Comparison of ENCODE assay signal across 1 cellular context in genomic region chr9:132354645-132355355, GRCh38.
TF ChIP-seq lines count a peak whose summit lies in the region.

SETX (minus strand) TSS chr9:132354986; CDS start chr9:132349428, 5,558 bp downstream.

TF ChIP-seq in HepG2, 621 proteins besides CTCF, POLR2A, EP300 and RAD21 (continued from another document and continues in another):
- peak; percentile 77; the same call in 1 of the 2 replicates for TF ChIP-seq UBTF (CRISPR knock-in tag; IDR thresholded peaks at IDR 0.05)
- TF ChIP-seq RFXAP (CRISPR knock-in tag; IDR thresholded peaks at IDR 0.05; ENCODE audit: borderline replicate concordance), result peak; percentile 69
- TF ChIP-seq TEAD2 (CRISPR knock-in tag; IDR thresholded peaks at IDR 0.05), result no peak
- TF ChIP-seq ZNF274 (CRISPR knock-in tag; IDR thresholded peaks at IDR 0.05), result no peak; the same call in 1 of the 2 replicates
- TF ChIP-seq STAT5B (CRISPR knock-in tag; IDR thresholded peaks at IDR 0.05), result no peak
- no peak for TF ChIP-seq ZNF674 (CRISPR knock-in tag; IDR thresholded peaks at IDR 0.05; ENCODE audit: low read depth)
- no peak for TF ChIP-seq BRF2 (CRISPR knock-in tag; IDR thresholded peaks at IDR 0.05)
- peak; percentile 97 for TF ChIP-seq MAZ (IDR thresholded peaks at IDR 0.05; ENCODE audit: borderline replicate concordance, low read depth, low read length)
- TF ChIP-seq MAZ (CRISPR knock-in tag; IDR thresholded peaks at IDR 0.05; ENCODE audit: low read depth), result peak; percentile 85
- TF ChIP-seq ZNF260 (CRISPR knock-in tag; IDR thresholded peaks at IDR 0.05; ENCODE audit: borderline replicate concordance, low read depth), result no peak
- TF ChIP-seq NFE2L1 (CRISPR knock-in tag; IDR thresholded peaks at IDR 0.05; ENCODE audit: borderline replicate concordance), result no peak
- no peak for TF ChIP-seq KLF9 (CRISPR knock-in tag; IDR thresholded peaks at IDR 0.05; ENCODE audit: low read depth)
- TF ChIP-seq HOXD1 (CRISPR knock-in tag; IDR thresholded peaks at IDR 0.05), result peak; percentile 51; the same call in 1 of the 2 replicates
- no peak for TF ChIP-seq ZNF569 (CRISPR knock-in tag; IDR thresholded peaks at IDR 0.05; ENCODE audit: borderline replicate concordance)
- TF ChIP-seq ZFP90 (CRISPR knock-in tag; IDR thresholded peaks at IDR 0.05; ENCODE audit: borderline replicate concordance), result 0 out of 2 replicates have a peak, but pooled peaks have one; percentile 56
- TF ChIP-seq AGO1 (IDR thresholded peaks at IDR 0.05; ENCODE audit: low read depth, low read length, poor library complexity, severe bottlenecking), result peak; percentile 9
- TF ChIP-seq ZNF646 (CRISPR knock-in tag; IDR thresholded peaks at IDR 0.05), result no peak
- peak; percentile 90; the same call in 1 of the 2 replicates for TF ChIP-seq ZMAT3 (CRISPR knock-in tag; conservative IDR thresholded peaks at IDR 0.05)
- TF ChIP-seq TFAP4 (IDR thresholded peaks at IDR 0.05; ENCODE audit: borderline replicate concordance, low read depth), result peak; percentile 76
- no peak for TF ChIP-seq ZNF281 (CRISPR knock-in tag; IDR thresholded peaks at IDR 0.05; ENCODE audit: borderline replicate concordance)
- peak; percentile 47; the same call in 1 of the 2 replicates for TF ChIP-seq NKX3-1 (CRISPR knock-in tag; IDR thresholded peaks at IDR 0.05)
- TF ChIP-seq E2F2 (CRISPR knock-in tag; IDR thresholded peaks at IDR 0.05; ENCODE audit: borderline replicate concordance), result peak; percentile 72; the same call in 1 of the 2 replicates
- no peak for TF ChIP-seq ZNF121 (CRISPR knock-in tag; IDR thresholded peaks at IDR 0.05)
- TF ChIP-seq NR1H2 (CRISPR knock-in tag; IDR thresholded peaks at IDR 0.05; ENCODE audit: borderline replicate concordance, low read depth), result no peak
- TF ChIP-seq ZSCAN31 (CRISPR knock-in tag; IDR thresholded peaks at IDR 0.05; ENCODE audit: low read depth), result 0 out of 2 replicates have a peak, but pooled peaks have one; percentile 55
- TF ChIP-seq ZMYM2 (CRISPR knock-in tag; IDR thresholded peaks at IDR 0.05), result no peak
- no peak for TF ChIP-seq FOSL1 (CRISPR knock-in tag; IDR thresholded peaks at IDR 0.05; ENCODE audit: borderline replicate concordance)
- no peak for TF ChIP-seq AKNA (CRISPR knock-in tag; IDR thresholded peaks at IDR 0.05; ENCODE audit: borderline replicate concordance)
- 0 out of 2 replicates have a peak, but pooled peaks have one; percentile 30 for TF ChIP-seq ZNF691 (CRISPR knock-in tag; IDR thresholded peaks at IDR 0.05; ENCODE audit: borderline replicate concordance, low read depth)
- TF ChIP-seq NFIC (IDR thresholded peaks at IDR 0.05; ENCODE audit: low read length), result no peak
- TF ChIP-seq ERF (CRISPR knock-in tag; IDR thresholded peaks at IDR 0.05), result peak; percentile 59; the same call in 1 of the 2 replicates
- TF ChIP-seq ZNF773 (CRISPR knock-in tag; IDR thresholded peaks at IDR 0.05; ENCODE audit: borderline replicate concordance), result no peak
- TF ChIP-seq ZNF768 (CRISPR knock-in tag; IDR thresholded peaks at IDR 0.05), result peak; percentile 65; the same call in 1 of the 2 replicates
- peak; percentile 81 for TF ChIP-seq ETV6 (CRISPR knock-in tag; conservative IDR thresholded peaks at IDR 0.05)
- no peak for TF ChIP-seq NCOR1 (IDR thresholded peaks at IDR 0.05; ENCODE audit: borderline replicate concordance, low read length)
